ENCODE assay signal across 8 cellular contexts in the genomic region with DNA sequence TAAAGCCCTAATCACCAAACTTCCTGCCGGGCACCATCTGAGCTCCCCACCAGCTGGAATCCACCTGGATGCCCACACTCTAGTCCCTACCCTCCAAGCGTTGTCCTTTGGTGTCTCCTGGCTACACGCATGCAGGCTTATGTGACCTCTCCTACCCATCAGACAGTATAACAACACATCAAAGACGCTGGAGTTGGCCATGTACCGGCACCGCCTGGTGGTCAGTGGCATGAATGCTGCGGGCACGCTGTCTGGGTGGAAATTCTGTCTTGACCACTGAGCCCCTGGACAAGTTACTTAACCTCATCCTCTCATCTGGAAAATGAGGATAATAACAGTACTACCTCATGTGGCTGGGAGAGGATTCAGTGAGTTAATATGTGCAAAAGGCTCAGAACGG. TPM values are rescaled to one million over a fixed set of nuclear protein-coding genes. Genes with fewer than 3 reads are reported as not detected.
DNase-seq lines count a peak whose midpoint lies in the region; ATAC-seq and TF ChIP-seq lines count a peak whose summit lies in the region.
"Had no signal": no experiment of that assay in that cellular context is flagged by ENCODE, and none has a peak within 500 bp of the region (broad histone marks: within the 10 kb centered on the region; RNA-seq: fewer than 3 reads in every experiment).

No MANE protein-coding gene starts in this region.

- TF ChIP-seq CTCF in DND-41 (IDR thresholded peaks at IDR 0.05; ENCODE audit: borderline replicate concordance, extremely low read depth, low read length, poor library complexity, severe bottlenecking) (peak; percentile 45), HL-60 (IDR thresholded peaks at IDR 0.05; ENCODE audit: insufficient read depth, low read length) (peak; percentile 4), body of pancreas (IDR thresholded peaks at IDR 0.05) (peak in 4 of 7 experiments; percentile 8 to 21 (median 14))

- no peak for TF ChIP-seq POLR2A in body of pancreas (IDR thresholded peaks at IDR 0.05)

- no peak overlapping the region for H3K14ac ChIP-seq in mesenchymal stem cell (ENCODE audit: low read length in 2 of 2)

- H2BK15ac ChIP-seq in mesenchymal stem cell (ENCODE audit: low read depth, poor library complexity, severe bottlenecking): no peak overlapping the region

- no peak for DNase-seq in DND-41
- no peak for DNase-seq in HL-60 (ENCODE audit: low read depth in 1 of 2, low spot score in 1 of 2)
- DNase-seq in body of pancreas: no peak
- DNase-seq in mesenchymal stem cell: no peak
- no peak for DNase-seq in stimulated activated naive CD8-positive, alpha-beta T cell treated with anti-CD3 and anti-CD28 coated beads, Interleukin-15, Interleukin-2, amounts not matched to agents 100 U/mL and 50 U/mL, for 24 hours
- no peak for DNase-seq in GM19240 (ENCODE audit: insufficient read length, low spot score)
- DNase-seq: NCI-H1417 treated with DMSO at 0.1 percent for 48 hours had no signal

- no peaks in the 10 kb centered on the region for H3K4me1 ChIP-seq in DND-41 (ENCODE audit: insufficient read depth, low read length)
- H3K4me1 ChIP-seq in body of pancreas: no peaks in the 10 kb centered on the region
- H3K4me1 ChIP-seq in mesenchymal stem cell (ENCODE audit: control insufficient read depth, insufficient read depth, low read depth, low read length): peaks cover 18% of the 10 kb centered on the region

- H3K36me3 ChIP-seq in DND-41 (ENCODE audit: insufficient read depth, low read length) (no peaks in the 10 kb centered on the region), body of pancreas (replicated peaks in 1 of 2; ENCODE audit: insufficient read depth in 1 of 2, low read depth in 2 of 2) (no peaks in the 10 kb centered on the region), mesenchymal stem cell (ENCODE audit: control insufficient read depth in 1 of 2, insufficient read depth in 2 of 2, low read depth in 1 of 2, low read length in 2 of 2) (peaks cover 61 to 68% of the 10 kb centered on the region in 2 experiments)

- peaks cover 7% of the 10 kb centered on the region for H3K79me1 ChIP-seq in mesenchymal stem cell (replicated peaks; ENCODE audit: low read length, poor library complexity, severe bottlenecking)

- WGBS in body of pancreas, 2 donors: 83 to 85% methylated on average over 7 to 9 of the region's 9 CpGs
- WGBS in mesenchymal stem cell: 96% methylated on average over 9 of the region's 9 CpGs

- H4K8ac ChIP-seq in mesenchymal stem cell (ENCODE audit: low read length): peak overlapping the region; percentile 19

- H3K79me2 ChIP-seq in DND-41 (ENCODE audit: insufficient read depth, low read length): no peaks in the 10 kb centered on the region

- no peak overlapping the region for H2BK12ac ChIP-seq in mesenchymal stem cell (ENCODE audit: low read length in 2 of 2)

- intact Hi-C loops in body of pancreas (cut with DNase I): no loop called here

- no peaks in the 10 kb centered on the region for H3K27me3 ChIP-seq in DND-41 (ENCODE audit: insufficient read depth, low read length, poor library complexity)
- H3K27me3 ChIP-seq in HL-60 (ENCODE audit: insufficient read depth, poor library complexity, severe bottlenecking): no peaks in the 10 kb centered on the region
- H3K27me3 ChIP-seq in body of pancreas: no peaks in the 10 kb centered on the region
- H3K27me3 ChIP-seq in mesenchymal stem cell (ENCODE audit: control insufficient read depth in 1 of 2, insufficient read depth in 1 of 2, low read length in 2 of 2): no peaks in the 10 kb centered on the region

- H3K27ac ChIP-seq in DND-41 (ENCODE audit: low read length) (no peak overlapping the region), HL-60 (replicated peaks) (no peak overlapping the region), body of pancreas (no peak overlapping the region), mesenchymal stem cell (ENCODE audit: low read length, poor library complexity, severe bottlenecking) (no peak overlapping the region)

- no peak overlapping the region for H4K91ac ChIP-seq in mesenchymal stem cell (ENCODE audit: low read length)

- no peaks in the 10 kb centered on the region for H4K20me1 ChIP-seq in DND-41 (ENCODE audit: insufficient read depth, low read length)

- H2BK5ac ChIP-seq in mesenchymal stem cell (ENCODE audit: low read depth, low read length, poor library complexity, severe bottlenecking): no peak overlapping the region

- no peak overlapping the region for H2BK120ac ChIP-seq in mesenchymal stem cell (ENCODE audit: low read depth, low read length)

- H2AFZ ChIP-seq in DND-41 (ENCODE audit: low read depth, low read length): no peak overlapping the region
- H2AFZ ChIP-seq in mesenchymal stem cell (ENCODE audit: low read depth, low read length): no peak overlapping the region

- H3K9me3 ChIP-seq in DND-41 (ENCODE audit: insufficient read depth, low read length, severe bottlenecking): no peaks in the 10 kb centered on the region
- no peaks in the 10 kb centered on the region for H3K9me3 ChIP-seq in body of pancreas
- H3K9me3 ChIP-seq in mesenchymal stem cell (ENCODE audit: control insufficient read depth, low read length): no peaks in the 10 kb centered on the region

- H3K4me2 ChIP-seq in DND-41 (ENCODE audit: insufficient read depth, low read length) (no peak overlapping the region), mesenchymal stem cell (ENCODE audit: low read length, poor library complexity, severe bottlenecking) (no peak overlapping the region)

- ATAC-seq in DND-41 (ENCODE audit: insufficient read depth, low read depth): no peak
- ATAC-seq in body of pancreas: no peak
- no peak for ATAC-seq in stimulated activated naive CD8-positive, alpha-beta T cell treated with anti-CD3 and anti-CD28 coated beads, Interleukin-15, Interleukin-2, amounts not matched to agents 100 U/mL and 50 U/mL, for 24 hours
- ATAC-seq in GM21526 (IDR thresholded peaks at IDR 0.05; ENCODE audit: low FRiP score, unreplicated experiment): no peak

- no peak overlapping the region for H3K4me3 ChIP-seq in DND-41 (ENCODE audit: low read depth in 1 of 2, low read length in 2 of 2)
- no peak overlapping the region for H3K4me3 ChIP-seq in HL-60 (replicated peaks; ENCODE audit: insufficient read depth, low read length)
- no peak overlapping the region for H3K4me3 ChIP-seq in body of pancreas
- H3K4me3 ChIP-seq in mesenchymal stem cell (ENCODE audit: insufficient read depth in 1 of 2, low read depth in 1 of 2, low read length in 2 of 2): no peak overlapping the region

- no peak overlapping the region for H3K23ac ChIP-seq in mesenchymal stem cell (ENCODE audit: low read length in 2 of 2)

- H2AK5ac ChIP-seq in mesenchymal stem cell (ENCODE audit: low read length, severe bottlenecking): no peak overlapping the region

- no peak overlapping the region for H3K18ac ChIP-seq in mesenchymal stem cell (ENCODE audit: low read depth in 1 of 2, low read length in 2 of 2)

- H3K4ac ChIP-seq in mesenchymal stem cell (ENCODE audit: low read depth in 1 of 2, low read length in 2 of 2): no peak overlapping the region

- no peak overlapping the region for H3K9ac ChIP-seq in DND-41 (ENCODE audit: low read depth, low read length)
- no peak overlapping the region for H3K9ac ChIP-seq in mesenchymal stem cell (ENCODE audit: low read length)

RNA-seq across cellular contexts. Expression of gene CORO2A, which starts 23.4 kb away (rescaled TPM):
- total RNA-seq in body of pancreas: 1 to 10 TPM in 1 of 2 donors, under 1 TPM in 1; 0.66 to 1.3 TPM
- 2.3 TPM for polyA plus RNA-seq in mesenchymal stem cell (2013, experiment 1 of 2)
- 2.3 TPM for polyA plus RNA-seq in mesenchymal stem cell (2013, experiment 2 of 2)

RNA-seq across cellular contexts. Expression of gene TBC1D2, which starts 39.6 kb away (rescaled TPM):
- total RNA-seq in body of pancreas: 1 to 10 TPM; 3.3 to 4.7 TPM
- 28.4 TPM for polyA plus RNA-seq in mesenchymal stem cell (2013, experiment 1 of 2)
- 27.5 TPM for polyA plus RNA-seq in mesenchymal stem cell (2013, experiment 2 of 2)
